8 cellular contexts compared by ENCODE assay signal in genomic region chr17:8435245-8436168, GRCh38. TPM values are rescaled to one million over a fixed set of nuclear protein-coding genes. Genes with fewer than 3 reads are reported as not detected.
DNase-seq lines count a peak whose midpoint lies in the region; ATAC-seq, FAIRE-seq and TF ChIP-seq lines count a peak whose summit lies in the region.

NDEL1 (plus strand) TSS chr17:8435884; CDS start chr17:8444272, 8,388 bp downstream.

- no peaks in the 10 kb centered on the region for H3K9me3 Mint-ChIP-seq in activated naive CD8-positive, alpha-beta T cell treated with anti-CD3 and anti-CD28 coated beads, Interleukin-2, amount 50 U/mL, for 24 hours

- ATAC-seq in HG02840 (IDR thresholded peaks at IDR 0.05; ENCODE audit: low FRiP score, unreplicated experiment), result peak; percentile 94
- ATAC-seq in activated naive CD8-positive, alpha-beta T cell treated with anti-CD3 and anti-CD28 coated beads, Interleukin-2, amount 50 U/mL, for 24 hours, result peak; percentile 99
- ATAC-seq in Right ventricle myocardium superior (ENCODE audit: poor library complexity), result peak; percentile 98
- ATAC-seq in pancreas, result peak; percentile 93 to 97 (median 96)

- DNase-seq in GM12892 (ENCODE audit: insufficient read length), result peak; percentile 98
- DNase-seq in NCI-H1436 (lab: John Stamatoyannopoulos, UW), result peak; percentile 95
- peak; percentile 95 for DNase-seq in SW480 (ENCODE audit: low spot score)
- peak; percentile 100 for DNase-seq in activated naive CD8-positive, alpha-beta T cell treated with anti-CD3 and anti-CD28 coated beads, Interleukin-2, amount 50 U/mL, for 24 hours
- peak; percentile 100 for DNase-seq in Right ventricle myocardium superior
- DNase-seq in pancreas, result peak; percentile 99 to 100 (median 100)
- peak; percentile 99 for DNase-seq in thyroid gland

- H3K4me1 ChIP-seq in pancreas (peaks cover 0 to 10% (median 10%) of the 10 kb centered on the region in 3 donors), thyroid gland (peaks cover 0 to 10% of the 10 kb centered on the region in 2 donors)

- no peaks in the 10 kb centered on the region for H3K9me3 ChIP-seq in pancreas
- H3K9me3 ChIP-seq in thyroid gland, result no peaks in the 10 kb centered on the region

- H3K27me3 ChIP-seq in pancreas (no peaks in the 10 kb centered on the region), thyroid gland (no peaks in the 10 kb centered on the region)

- H3K4me1 Mint-ChIP-seq in activated naive CD8-positive, alpha-beta T cell treated with anti-CD3 and anti-CD28 coated beads, Interleukin-2, amount 50 U/mL, for 24 hours, result peaks cover 38% of the 10 kb centered on the region

- WGBS in pancreas, 2 donors, result 1 to 2% methylated on average over 62 to 68 of the region's 68 CpGs
- WGBS in thyroid gland, 2 donors, result 13 to 16% methylated on average over 10 of the region's 68 CpGs

- peaks cover 16% of the 10 kb centered on the region for H3K36me3 Mint-ChIP-seq in activated naive CD8-positive, alpha-beta T cell treated with anti-CD3 and anti-CD28 coated beads, Interleukin-2, amount 50 U/mL, for 24 hours (ENCODE audit: low read depth)

- H3K36me3 ChIP-seq in pancreas, result no peaks in the 10 kb centered on the region
- peaks cover 3 to 4% of the 10 kb centered on the region in 2 donors for H3K36me3 ChIP-seq in thyroid gland

- TF ChIP-seq CTCF in pancreas (IDR thresholded peaks at IDR 0.05) (no peak), thyroid gland (IDR thresholded peaks at IDR 0.05) (no peak)

- H3K27ac ChIP-seq in pancreas (peak within 1 kb of the TSS; percentile 97 to 100 (median 100)), thyroid gland (peak within 1 kb of the TSS; percentile 95 to 99 (median 99))

- intact Hi-C loops in Right ventricle myocardium superior (cut with DNase I) (no loop called here), pancreas (cut with DNase I) (no loop called here), thyroid gland (cut with DNase I) (no loop called here)

- peak within 1 kb of the TSS; percentile 73 to 99 (median 95) for H3K4me3 ChIP-seq in pancreas
- H3K4me3 ChIP-seq in thyroid gland (replicated peaks in 1 of 3), result peak within 1 kb of the TSS; percentile 76 to 92 (median 78)

- no peaks in the 10 kb centered on the region for H3K27me3 Mint-ChIP-seq in activated naive CD8-positive, alpha-beta T cell treated with anti-CD3 and anti-CD28 coated beads, Interleukin-2, amount 50 U/mL, for 24 hours

- peak; percentile 95 for TF ChIP-seq POLR2A in GM12892 (IDR thresholded peaks at IDR 0.05; ENCODE audit: low read depth, low read length)
- TF ChIP-seq POLR2A in thyroid gland (IDR thresholded peaks at IDR 0.05), result peak; percentile 97 to 99

- H3K4me3 Mint-ChIP-seq in activated naive CD8-positive, alpha-beta T cell treated with anti-CD3 and anti-CD28 coated beads, Interleukin-2, amount 50 U/mL, for 24 hours, result peak within 1 kb of the TSS; percentile 97

- peak; percentile 98 for FAIRE-seq in GM12892 (lab: Jason Lieb, UNC)
- FAIRE-seq in pancreas (lab: Jason Lieb, UNC), result no peak

- peak within 1 kb of the TSS; percentile 94 for H3K27ac Mint-ChIP-seq in activated naive CD8-positive, alpha-beta T cell treated with anti-CD3 and anti-CD28 coated beads, Interleukin-2, amount 50 U/mL, for 24 hours

RNA-seq across cellular contexts. Expression of gene NDEL1, which starts in this region (rescaled TPM):
- polyA plus RNA-seq in GM12892 (2012; ENCODE audit: missing spikeins), result 19.6 TPM
- total RNA-seq in Right ventricle myocardium superior (24.8 TPM), pancreas (10 to 100 TPM; 19.2 to 28.8 (median 21.1) TPM), thyroid gland (10 to 100 TPM; 56.0 to 77.7 (median 59.5) TPM)
- polyA plus RNA-seq in pancreas, result 10 to 100 TPM; 14.4 to 21.8 TPM

Comparison
In these comparisons a context has a peak if more than half of its experiments do, and no peak if none do; other contexts are left out.
1. Peak in every context shown above with its lines: DNase-seq, ATAC-seq, H3K4me3 ChIP-seq and H3K27ac ChIP-seq.